12 cellular contexts compared by ENCODE assay signal in genomic region chr3:30664884-30665283, GRCh38. TPM values are rescaled to one million over a fixed set of nuclear protein-coding genes. Genes with fewer than 3 reads are reported as not detected.
DNase-seq lines count a peak whose midpoint lies in the region; ATAC-seq and TF ChIP-seq lines count a peak whose summit lies in the region.
"Had no signal": no experiment of that assay in that cellular context is flagged by ENCODE, and none has a peak within 500 bp of the region (broad histone marks: within the 10 kb centered on the region; RNA-seq: fewer than 3 reads in every experiment).

No MANE protein-coding gene starts in this region.

- CTCF ChIA-PET in CD4-positive, alpha-beta T cell (lab: Charles Lee): interaction anchor here (1.4 to 2.9 kb wide), 4 partner anchors 21 to 59 kb away, joined by 3 to 9 read pairs (median 4); partner anchors contain the start of gene TGFBR2

- H3K4me3 Mint-ChIP-seq in CD4-positive, alpha-beta T cell: peak overlapping the region; percentile 22
- H3K4me3 Mint-ChIP-seq in activated T-helper 1 cell treated with anti-CD3 and anti-CD28 coated beads, Interleukin-12 subunit alpha, Interleukin-12 subunit beta, Interleukin-2, Interleukin-4 antibody, amounts not matched to agents 30 ng/mL and 10 ng/mL and 1 ng/mL, durations not matched to agents 14 hours and 24 hours and 36 hours: peak overlapping the region; percentile 58
- no peak overlapping the region for H3K4me3 Mint-ChIP-seq in type B pancreatic cell

- TF ChIP-seq CTCF in CD4-positive, alpha-beta T cell (IDR thresholded peaks at IDR 0.05): no peak
- no peak for TF ChIP-seq CTCF in type B pancreatic cell (conservative IDR thresholded peaks at IDR 0.05)

- H3K27ac Mint-ChIP-seq in CD4-positive, alpha-beta T cell: peak overlapping the region; percentile 96
- H3K27ac Mint-ChIP-seq in activated T-helper 1 cell treated with anti-CD3 and anti-CD28 coated beads, Interleukin-12 subunit alpha, Interleukin-12 subunit beta, Interleukin-2, Interleukin-4 antibody, amounts not matched to agents 30 ng/mL and 10 ng/mL and 1 ng/mL, durations not matched to agents 14 hours and 24 hours and 36 hours: peak overlapping the region; percentile 77
- H3K27ac Mint-ChIP-seq in type B pancreatic cell: no peak overlapping the region

- H3K4me1 ChIP-seq in mesodermal cell (ENCODE audit: control insufficient read depth, insufficient read depth, low read length, poor library complexity, severe bottlenecking): peaks cover 53% of the 10 kb centered on the region

- H3K9me3 ChIP-seq in CD4-positive, alpha-beta T cell (ENCODE audit: control insufficient read depth, low read length): no peaks in the 10 kb centered on the region
- H3K9me3 ChIP-seq in mesodermal cell (ENCODE audit: control insufficient read depth, low read length): no peaks in the 10 kb centered on the region
- H3K9me3 ChIP-seq: esophagus muscularis mucosa, pancreas had no signal

- peaks cover 93% of the 10 kb centered on the region for H3K4me1 Mint-ChIP-seq in CD4-positive, alpha-beta T cell (ENCODE audit: low read depth)
- H3K4me1 Mint-ChIP-seq in activated T-helper 1 cell treated with anti-CD3 and anti-CD28 coated beads, Interleukin-12 subunit alpha, Interleukin-12 subunit beta, Interleukin-2, Interleukin-4 antibody, amounts not matched to agents 30 ng/mL and 10 ng/mL and 1 ng/mL, durations not matched to agents 14 hours and 24 hours and 36 hours (ENCODE audit: low read depth): peaks cover 95% of the 10 kb centered on the region
- peaks cover 20% of the 10 kb centered on the region for H3K4me1 Mint-ChIP-seq in type B pancreatic cell (ENCODE audit: unreplicated experiment)

- no peaks in the 10 kb centered on the region for H3K27me3 ChIP-seq in CD4-positive, alpha-beta T cell (ENCODE audit: control insufficient read depth, insufficient read depth, low read length)
- H3K27me3 ChIP-seq: esophagus muscularis mucosa, pancreas had no signal

- H3K36me3 Mint-ChIP-seq in CD4-positive, alpha-beta T cell (ENCODE audit: low read depth): peaks cover 77% of the 10 kb centered on the region
- H3K36me3 Mint-ChIP-seq in activated T-helper 1 cell treated with anti-CD3 and anti-CD28 coated beads, Interleukin-12 subunit alpha, Interleukin-12 subunit beta, Interleukin-2, Interleukin-4 antibody, amounts not matched to agents 30 ng/mL and 10 ng/mL and 1 ng/mL, durations not matched to agents 14 hours and 24 hours and 36 hours (ENCODE audit: low read depth): peaks cover 57% of the 10 kb centered on the region
- H3K36me3 Mint-ChIP-seq in type B pancreatic cell: peaks cover 28% of the 10 kb centered on the region

- 85 to 93% methylated on average over 5 of the region's 6 CpGs for WGBS in mesodermal cell (ENCODE audit: insufficient coverage in 2 of 2), 2 experiments

- no peaks in the 10 kb centered on the region for H3K9me3 Mint-ChIP-seq in CD4-positive, alpha-beta T cell
- H3K9me3 Mint-ChIP-seq in activated T-helper 1 cell treated with anti-CD3 and anti-CD28 coated beads, Interleukin-12 subunit alpha, Interleukin-12 subunit beta, Interleukin-2, Interleukin-4 antibody, amounts not matched to agents 30 ng/mL and 10 ng/mL and 1 ng/mL, durations not matched to agents 14 hours and 24 hours and 36 hours: no peaks in the 10 kb centered on the region
- H3K9me3 Mint-ChIP-seq in type B pancreatic cell: no peaks in the 10 kb centered on the region

- POLR2A ChIA-PET in CD4-positive, alpha-beta T cell (lab: Charles Lee): interaction anchor here (0.7 to 7.1 kb wide), 21 partner anchors 8 to 310 kb away, joined by 3 to 107 read pairs (median 5); partner anchors contain the start of gene TGFBR2

- peaks cover 44% of the 10 kb centered on the region for H3K36me3 ChIP-seq in mesodermal cell (ENCODE audit: control insufficient read depth, insufficient read depth, low read length)
- H3K36me3 ChIP-seq: pancreas had no signal

- peak in 1 of 10 experiments; percentile 28 for DNase-seq in CD4-positive, alpha-beta T cell
- DNase-seq in KG1 (lab: John Stamatoyannopoulos, UW) (peak; percentile 39), type B pancreatic cell (ENCODE audit: extremely low spot score, unreplicated experiment) (no peak), NCI-H2029 (lab: John Stamatoyannopoulos, UW) (no peak)
- DNase-seq in activated T-helper 1 cell treated with anti-CD3 and anti-CD28 coated beads, Interleukin-12 subunit alpha, Interleukin-12 subunit beta, Interleukin-2, Interleukin-4 antibody, amounts not matched to agents 30 ng/mL and 10 ng/mL and 1 ng/mL, durations not matched to agents 14 hours and 24 hours and 36 hours (ENCODE audit: low spot score): no peak
- no peak for DNase-seq in activated CD8-positive, alpha-beta memory T cell treated with anti-CD3 and anti-CD28 coated beads, Interleukin-2, amount 50 U/mL, for 4 hours
- DNase-seq: DMS79, kidney, pancreas had no signal

- intact Hi-C loops in CD4-positive, alpha-beta T cell (cut with DNase I, micrococcal nuclease): loop anchor here in 1 of 2 experiments (1.0 kb wide), 1 partner anchor 10 kb away; no protein-coding TSS in a partner anchor
- intact Hi-C loops in activated T-helper 1 cell treated with anti-CD3 and anti-CD28 coated beads, Interleukin-12 subunit alpha, Interleukin-12 subunit beta, Interleukin-2, Interleukin-4 antibody, amounts not matched to agents 30 ng/mL and 10 ng/mL and 1 ng/mL, durations not matched to agents 14 hours and 24 hours and 36 hours (cut with micrococcal nuclease): no loop called here

- H3K27ac ChIP-seq in CD4-positive, alpha-beta T cell (ENCODE audit: low read depth, low read length): peak overlapping the region; percentile 73
- H3K27ac ChIP-seq in mesodermal cell (ENCODE audit: low read depth, low read length, severe bottlenecking): peak overlapping the region; percentile 52
- H3K27ac ChIP-seq: pancreas had no signal

- no peaks in the 10 kb centered on the region for H3K27me3 Mint-ChIP-seq in CD4-positive, alpha-beta T cell
- H3K27me3 Mint-ChIP-seq in activated T-helper 1 cell treated with anti-CD3 and anti-CD28 coated beads, Interleukin-12 subunit alpha, Interleukin-12 subunit beta, Interleukin-2, Interleukin-4 antibody, amounts not matched to agents 30 ng/mL and 10 ng/mL and 1 ng/mL, durations not matched to agents 14 hours and 24 hours and 36 hours (ENCODE audit: insufficient read depth): no peaks in the 10 kb centered on the region
- H3K27me3 Mint-ChIP-seq in type B pancreatic cell: peaks cover 3% of the 10 kb centered on the region

- peak; percentile 64 for ATAC-seq in CD4-positive, alpha-beta T cell (ENCODE audit: poor library complexity)
- ATAC-seq in GM18498 (IDR thresholded peaks at IDR 0.05; ENCODE audit: unreplicated experiment): no peak
- ATAC-seq: pancreas had no signal

- no peak overlapping the region for H3K4me3 ChIP-seq in mesodermal cell (ENCODE audit: extremely low read depth, insufficient read depth, low read length, poor library complexity, severe bottlenecking)
- H3K4me3 ChIP-seq: esophagus muscularis mucosa, pancreas had no signal

RNA-seq across cellular contexts. Expression of gene TGFBR2, which starts 58.5 kb away (rescaled TPM):
- total RNA-seq in CD4-positive, alpha-beta T cell: 100 to 1,000 TPM; 203 to 205 TPM
- total RNA-seq in activated T-helper 1 cell treated with anti-CD3 and anti-CD28 coated beads, Interleukin-12 subunit alpha, Interleukin-12 subunit beta, Interleukin-2, Interleukin-4 antibody, amounts not matched to agents 30 ng/mL and 10 ng/mL and 1 ng/mL, durations not matched to agents 14 hours and 24 hours and 36 hours: 58.2 and 59.6 TPM in 2 replicates
- polyA plus RNA-seq in mesodermal cell (2013, experiment 1 of 2): 19.4 TPM
- 18.8 TPM for polyA plus RNA-seq in mesodermal cell (2013, experiment 2 of 2)
- total RNA-seq in type B pancreatic cell (ENCODE audit: low replicate concordance): 21.8 and 26.1 TPM in 2 replicates
